22 cellular contexts compared by ENCODE assay signal in the genomic region with DNA sequence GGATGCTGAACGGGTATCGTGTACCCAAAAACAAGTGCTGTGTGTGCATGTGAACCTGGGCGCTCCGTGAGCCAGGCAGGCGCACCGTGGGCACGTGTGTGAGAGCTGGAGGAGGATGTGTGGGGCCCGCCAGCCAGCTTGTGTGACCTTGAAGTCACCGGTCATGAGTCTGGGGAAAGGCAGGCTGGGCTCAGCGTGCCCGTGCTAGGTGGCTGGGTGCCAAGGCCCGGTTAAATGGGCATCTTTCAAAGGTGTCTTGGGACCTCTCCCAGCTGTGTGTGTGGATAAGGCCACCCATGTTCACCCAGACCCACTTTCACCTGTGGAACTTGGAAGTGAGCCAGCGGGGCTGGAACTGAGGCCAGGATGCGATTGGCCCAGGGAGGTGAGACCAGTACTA. TPM values are rescaled to one million over a fixed set of nuclear protein-coding genes. Genes with fewer than 3 reads are reported as not detected.
"Had no signal": no experiment of that assay in that cellular context is flagged by ENCODE, and none has a peak within 500 bp of the region (broad histone marks: within the 10 kb centered on the region; RNA-seq: fewer than 3 reads in every experiment).

No MANE protein-coding gene starts in this region.

- ATAC-seq: activated CD8-positive, alpha-beta T cell treated with anti-CD3 and anti-CD28 coated beads for 36 hours; effector memory CD8-positive, alpha-beta T cell; left lobe of liver; mucosa of descending colon; naive thymus-derived CD8-positive, alpha-beta T cell had no signal

- H3K9me3 Mint-ChIP-seq: activated B cell treated with CpG ODN at 0.5 μM for 24 hours; activated CD8-positive, alpha-beta T cell treated with anti-CD3 and anti-CD28 coated beads for 36 hours; dendritic cell treated with granulocyte-macrophage colony-stimulating factor and Interleukin-4, amounts not matched to agents 40 ng/mL and 50 ng/mL, for 4 days; effector memory CD8-positive, alpha-beta T cell; naive thymus-derived CD8-positive, alpha-beta T cell had no signal

- H3K9me3 ChIP-seq: mucosa of descending colon, neutrophil had no signal

- H3K4me3 Mint-ChIP-seq: activated B cell treated with CpG ODN at 0.5 μM for 24 hours; activated CD8-positive, alpha-beta T cell treated with anti-CD3 and anti-CD28 coated beads for 36 hours; activated naive CD8-positive, alpha-beta T cell; dendritic cell treated with granulocyte-macrophage colony-stimulating factor and Interleukin-4, amounts not matched to agents 40 ng/mL and 50 ng/mL, for 4 days; effector memory CD8-positive, alpha-beta T cell; naive thymus-derived CD8-positive, alpha-beta T cell had no signal

- H3K27ac ChIP-seq: brain microvascular endothelial cell, neutrophil had no signal

- H3K4me3 ChIP-seq: mucosa of descending colon had no signal

- H3K36me3 ChIP-seq: brain microvascular endothelial cell, neutrophil had no signal

- H3K27me3 Mint-ChIP-seq: activated naive CD8-positive, alpha-beta T cell had no signal

- H3K27ac Mint-ChIP-seq: activated B cell treated with CpG ODN at 0.5 μM for 24 hours; activated CD8-positive, alpha-beta T cell treated with anti-CD3 and anti-CD28 coated beads for 36 hours; activated naive CD8-positive, alpha-beta T cell; dendritic cell treated with granulocyte-macrophage colony-stimulating factor and Interleukin-4, amounts not matched to agents 40 ng/mL and 50 ng/mL, for 4 days; effector memory CD8-positive, alpha-beta T cell; naive thymus-derived CD8-positive, alpha-beta T cell had no signal

- H3K4me1 Mint-ChIP-seq: activated B cell treated with CpG ODN at 0.5 μM for 24 hours had no signal

- H3K36me3 Mint-ChIP-seq: activated naive CD8-positive, alpha-beta T cell; naive thymus-derived CD8-positive, alpha-beta T cell had no signal

- DNase-seq: activated B cell treated with CpG ODN at 0.5 μM for 24 hours; activated CD4-positive, alpha-beta T cell treated with anti-CD3 and anti-CD28 coated beads for 48 hours; activated CD8-positive, alpha-beta T cell treated with anti-CD3 and anti-CD28 coated beads for 36 hours; activated gamma-delta T cell; activated T-cell treated with anti-CD3 and anti-CD28 coated beads, Interleukin-2, amount 50 U/mL, for 48 hours; brain microvascular endothelial cell; effector memory CD8-positive, alpha-beta T cell; islet precursor cell; mucosa of descending colon; naive thymus-derived CD8-positive, alpha-beta T cell; retina; stimulated activated CD4-positive, alpha-beta T cell treated with anti-CD3 and anti-CD28 coated beads, Interleukin-15, amount 100 ng/mL, for 24 hours; stimulated activated CD4-positive, alpha-beta T cell treated with anti-CD3 and anti-CD28 coated beads, Interleukin-4, amount 100 ng/mL, for 1 hour; stimulated activated naive CD4-positive, alpha-beta T cell treated with Interleukin-2 at 50 U/mL for 16 hours; T-helper 2 cell; trophoblast cell had no signal

RNA-seq across cellular contexts. Expression of a gene that starts 3.4 kb away (rescaled TPM):
- total RNA-seq: activated B cell treated with CpG ODN at 0.5 μM for 24 hours; activated CD8-positive, alpha-beta T cell treated with anti-CD3 and anti-CD28 coated beads for 36 hours; left lobe of liver; naive thymus-derived CD8-positive, alpha-beta T cell had no signal

RNA-seq across cellular contexts. Expression of a gene that starts 6.1 kb away (rescaled TPM):
- total RNA-seq: activated B cell treated with CpG ODN at 0.5 μM for 24 hours; activated CD8-positive, alpha-beta T cell treated with anti-CD3 and anti-CD28 coated beads for 36 hours; frontal cortex; left lobe of liver; mucosa of descending colon; naive thymus-derived CD8-positive, alpha-beta T cell had no signal

RNA-seq across cellular contexts. Expression of a gene that starts 42.3 kb away (rescaled TPM):
- total RNA-seq: activated B cell treated with CpG ODN at 0.5 μM for 24 hours; activated CD8-positive, alpha-beta T cell treated with anti-CD3 and anti-CD28 coated beads for 36 hours; frontal cortex; left lobe of liver; mucosa of descending colon; naive thymus-derived CD8-positive, alpha-beta T cell; skeletal muscle tissue had no signal
